Comparison of ENCODE assay signal across 8 cellular contexts in genomic region chr1:52142220-52143153, GRCh38. TPM values are rescaled to one million over a fixed set of nuclear protein-coding genes. Genes with fewer than 3 reads are reported as not detected.
A peak's percentile ranks its signal among the peaks of the same experiment; 100 is the strongest.
DNase-seq lines count a peak whose midpoint lies in the region; ATAC-seq and TF ChIP-seq lines count a peak whose summit lies in the region.

No MANE protein-coding gene starts in this region.

- intact Hi-C loops in A673 (cut with micrococcal nuclease; ENCODE audit: unreplicated experiment) = loop anchor here (5.0 kb wide), 2 partner anchors 155 to 225 kb away; partner anchors contain the start of gene CC2D1B

- CTCF ChIA-PET in A673 (lab: Charles Lee) = interaction anchor here (0.6 to 0.7 kb wide), 2 partner anchors 164 to 187 kb away, joined by 3 read pairs; no protein-coding TSS in a partner anchor

- peak; percentile 43 for ATAC-seq in GM18502 (IDR thresholded peaks at IDR 0.05; ENCODE audit: poor library complexity, unreplicated experiment)
- ATAC-seq in HG03025 (IDR thresholded peaks at IDR 0.05; ENCODE audit: low FRiP score, unreplicated experiment) = peak; percentile 49

- TF ChIP-seq CTCF in A673 (conservative IDR thresholded peaks at IDR 0.05; ENCODE audit: low read depth, low read length) = 0 out of 2 replicates have a peak, but pooled peaks have one; percentile 7

- POLR2A ChIA-PET in A673 (lab: Charles Lee; ENCODE audit: low non-redundant PET) = interaction anchor here (0.6 kb wide), 1 partner anchor 551 kb away, joined by 4 read pairs; no protein-coding TSS in a partner anchor

- peak overlapping the region; percentile 88 for H3K9ac ChIP-seq in mucosa of stomach (ENCODE audit: low read length)

- no peaks in the 10 kb centered on the region for H3K36me3 ChIP-seq in A673 (ENCODE audit: insufficient read depth, low read length, poor library complexity, severe bottlenecking)
- no peaks in the 10 kb centered on the region for H3K36me3 ChIP-seq in mucosa of stomach (ENCODE audit: control insufficient read depth, insufficient read depth, low read length)

- peak overlapping the region; percentile 94 for H3K27ac ChIP-seq in A673 (ENCODE audit: low read depth, low read length, poor library complexity, severe bottlenecking)

- DNase-seq in A673 (ENCODE audit: low spot score) (peak; percentile 73), NCI-H345 (lab: John Stamatoyannopoulos, UW) (peak; percentile 40), erythroblast (lab: John Stamatoyannopoulos, UW) (peak; percentile 63 to 74), superior temporal gyrus (ENCODE audit: extremely low spot score) (peak; percentile 53)
- DNase-seq in activated CD8-positive, alpha-beta memory T cell treated with anti-CD3 and anti-CD28 coated beads, Interleukin-2, amount 50 U/mL, for 4 hours = peak; percentile 49

- TF ChIP-seq POLR2A in erythroblast (IDR thresholded peaks at IDR 0.05; ENCODE audit: low read length) = no peak

- no TSS peak for BruUV-seq in A673 (replicated peaks; lab: Mats Ljungman, UMichigan)

- H3K9me3 ChIP-seq in A673 (ENCODE audit: low read depth, low read length, poor library complexity, severe bottlenecking) = no peaks in the 10 kb centered on the region
- H3K9me3 ChIP-seq in mucosa of stomach (ENCODE audit: control insufficient read depth, low read length) = no peaks in the 10 kb centered on the region

- H3K4me3 ChIP-seq in A673 (ENCODE audit: low read depth, low read length, poor library complexity, severe bottlenecking) (peak overlapping the region; percentile 97), mucosa of stomach (ENCODE audit: low read length) (peak overlapping the region; percentile 69)

- H3K27me3 ChIP-seq in A673 (replicated peaks; ENCODE audit: insufficient read depth, low read depth, low read length, poor library complexity) = no peaks in the 10 kb centered on the region
- H3K27me3 ChIP-seq in mucosa of stomach (ENCODE audit: control insufficient read depth, insufficient read depth, low read length) = no peaks in the 10 kb centered on the region

- H3K4me1 ChIP-seq in A673 (ENCODE audit: insufficient read depth, low read length, poor library complexity, severe bottlenecking) = peaks cover 19% of the 10 kb centered on the region
- peaks cover 8% of the 10 kb centered on the region for H3K4me1 ChIP-seq in mucosa of stomach (ENCODE audit: control insufficient read depth, insufficient read depth, low read length)

RNA-seq across cellular contexts. Expression of gene ZFYVE9, which starts 0.6 kb away (rescaled TPM):
- total RNA-seq in A673 (2021) = 19.6 and 23.3 TPM in 2 replicates

Comparison
In these comparisons a context has a peak if more than half of its experiments do, and no peak if none do; other contexts are left out.
1. Peak in every context shown above with its lines: DNase-seq, ATAC-seq, H3K4me3 ChIP-seq and H3K27ac ChIP-seq.